26 cellular contexts compared by ENCODE assay signal in genomic region chrX:26958261-26958660, GRCh38.
"Had no signal": no experiment of that assay in that cellular context is flagged by ENCODE, and none has a peak within 500 bp of the region (broad histone marks: within the 10 kb centered on the region; RNA-seq: fewer than 3 reads in every experiment).

No MANE protein-coding gene starts in this region.

- H3K27ac ChIP-seq: stomach, suprapubic skin, testis, thoracic aorta, thyroid gland, tibial artery, tibial nerve, transverse colon, upper lobe of left lung, upper lobe of right lung, uterus, vagina had no signal

- DNase-seq: stimulated activated CD4-positive, alpha-beta T cell treated with anti-CD3 and anti-CD28 coated beads, Interleukin-2, amount 100 ng/mL, for 48 hours; stimulated activated CD4-positive, alpha-beta T cell treated with anti-CD3 and anti-CD28 coated beads, Interleukin-4, amount 100 ng/mL, for 1 hour; stimulated activated CD4-positive, alpha-beta T cell treated with anti-CD3 and anti-CD28 coated beads, Interleukin-4, amount 100 ng/mL, for 24 hours; stimulated activated CD4-positive, alpha-beta T cell treated with anti-CD3 and anti-CD28 coated beads, Interleukin-4, amount 100 ng/mL, for 4 hours; stimulated activated CD8-positive, alpha-beta memory T cell treated with anti-CD3 and anti-CD28 coated beads, Interleukin-4, amount 100 ng/mL, for 48 hours; stimulated activated naive B cell treated with anti-CD40 and anti-IgM and Interleukin-4, amounts not matched to agents 10 μg/mL and 1 μg/mL and 100 μg/mL, for 72 hours; stimulated activated naive CD4-positive, alpha-beta T cell; stimulated activated naive CD4-positive, alpha-beta T cell treated with Interleukin-2 at 50 U/mL for 16 hours; stimulated activated naive CD8-positive, alpha-beta T cell treated with anti-CD3 and anti-CD28 coated beads, Interleukin-15, amount 100 ng/mL, for 72 hours; stimulated activated naive CD8-positive, alpha-beta T cell treated with anti-CD3 and anti-CD28 coated beads, Interleukin-15, Interleukin-2, amounts not matched to agents 100 U/mL and 50 U/mL, for 24 hours; stomach; substantia nigra; testis; thyroid gland; tibial artery; transverse colon; upper lobe of left lung; upper lobe of right lung; uterus had no signal

- ATAC-seq: stimulated activated effector memory CD8-positive, alpha-beta T cell treated with anti-CD3 and anti-CD28 coated beads, Interleukin-12 subunit alpha, Interleukin-12 subunit beta, amount 100 ng/mL, for 72 hours; stimulated activated memory B cell treated with anti-CD40 and anti-IgM and Interleukin-4, amounts not matched to agents 10 μg/mL and 1 μg/mL and 100 μg/mL, for 72 hours; stimulated activated naive B cell treated with anti-CD40 and anti-IgM and Interleukin-4, amounts not matched to agents 10 μg/mL and 1 μg/mL and 100 μg/mL, for 72 hours; stimulated activated naive CD8-positive, alpha-beta T cell treated with anti-CD3 and anti-CD28 coated beads, Interleukin-15, amount 100 ng/mL, for 72 hours; stimulated activated naive CD8-positive, alpha-beta T cell treated with anti-CD3 and anti-CD28 coated beads, Interleukin-15, Interleukin-2, amounts not matched to agents 100 U/mL and 50 U/mL, for 24 hours; upper lobe of right lung had no signal

- H3K27me3 ChIP-seq: stomach, suprapubic skin, testis, thyroid gland, tibial artery, tibial nerve, transverse colon, upper lobe of left lung, upper lobe of right lung, uterus, vagina had no signal

- H3K9me3 ChIP-seq: stomach, suprapubic skin, testis, thoracic aorta, thyroid gland, tibial artery, tibial nerve, transverse colon, upper lobe of left lung, upper lobe of right lung, uterus, vagina had no signal

- H3K36me3 ChIP-seq: stomach, suprapubic skin, thoracic aorta, thyroid gland, tibial artery, tibial nerve, transverse colon, upper lobe of left lung, upper lobe of right lung, uterus, vagina had no signal

- H3K4me1 ChIP-seq: stomach, suprapubic skin, testis, thyroid gland, tibial artery, tibial nerve, transverse colon, upper lobe of left lung, upper lobe of right lung, uterus, vagina had no signal

- FAIRE-seq: urothelium cell line had no signal

- H3K4me3 ChIP-seq: stomach, suprapubic skin, testis, thoracic aorta, thyroid gland, tibial artery, tibial nerve, transverse colon, upper lobe of left lung, upper lobe of right lung, uterus, vagina had no signal
